8 cellular contexts compared by ENCODE assay signal in genomic region chr12:48009471-48009870, GRCh38.
"Had no signal": no experiment of that assay in that cellular context is flagged by ENCODE, and none has a peak within 500 bp of the region (broad histone marks: within the 10 kb centered on the region; RNA-seq: fewer than 3 reads in every experiment).

No MANE protein-coding gene starts in this region.

- FAIRE-seq: G401.6, GM12878, GM12891, GM12892, GM18507, GM19239 had no signal

- H3K4me3 ChIP-seq: GM12878 had no signal

- ATAC-seq: GM12878 had no signal

- DNase-seq: GDM1, GF-D8 had no signal
